In the genomic region with DNA sequence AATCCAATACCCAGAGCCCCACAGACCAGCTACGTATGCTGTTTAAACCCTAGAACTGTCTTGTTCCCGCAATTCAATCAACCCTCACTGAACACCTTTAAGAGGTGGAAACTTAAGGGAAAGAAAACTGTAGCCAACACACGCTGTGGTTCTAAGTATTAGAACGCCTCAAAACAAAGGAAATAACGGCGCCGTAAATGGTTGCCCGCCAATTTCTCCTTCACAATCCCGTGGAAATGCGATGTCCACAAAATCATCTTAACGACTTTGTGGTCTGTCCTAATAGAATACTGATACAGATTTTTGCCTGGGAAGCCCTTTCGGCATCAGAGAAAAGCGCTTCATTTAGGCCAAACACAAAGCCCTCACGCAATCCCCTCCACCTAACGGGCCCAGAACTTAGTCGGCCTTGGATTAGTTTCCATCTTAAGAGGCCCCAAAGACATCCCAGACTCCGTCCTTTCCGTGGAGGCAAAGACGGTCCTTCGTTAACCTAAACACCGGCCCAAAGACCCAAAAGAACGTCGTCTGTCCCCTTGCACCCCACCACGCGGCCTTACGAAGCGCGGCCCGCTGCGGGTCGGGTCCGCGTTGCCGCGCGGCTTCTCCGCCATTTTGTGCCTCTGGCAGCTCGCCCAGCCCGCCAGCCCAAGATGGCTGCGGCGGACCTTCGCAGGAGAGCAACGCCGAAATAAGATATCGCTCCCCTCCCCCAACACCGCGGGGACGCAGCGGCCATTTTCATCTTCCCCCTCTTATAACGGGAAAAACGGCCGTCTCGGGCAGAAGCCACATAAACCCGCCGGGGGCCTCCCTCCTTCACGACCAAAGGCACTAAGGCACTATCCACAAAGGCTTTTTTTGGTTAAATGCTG, we compare ENCODE assay signal across 8 cellular contexts. TPM values are rescaled to one million over a fixed set of nuclear protein-coding genes. Genes with fewer than 3 reads are reported as not detected.
A peak's percentile ranks its signal among the peaks of the same experiment; 100 is the strongest.
DNase-seq lines count a peak whose midpoint lies in the region; ATAC-seq, FAIRE-seq and TF ChIP-seq lines count a peak whose summit lies in the region.

No MANE protein-coding gene starts in this region.

- H3K4me1 ChIP-seq in GM23248 (ENCODE audit: insufficient read depth) (peaks cover 25% of the 10 kb centered on the region), fibroblast of lung (ENCODE audit: control insufficient read depth, extremely low read depth, insufficient read depth, low read length) (peaks cover 1% of the 10 kb centered on the region)
- peaks cover 19 to 29% of the 10 kb centered on the region in 2 donors for H3K4me1 ChIP-seq in naive thymus-derived CD4-positive, alpha-beta T cell (ENCODE audit: control insufficient read depth in 2 of 2, insufficient read depth in 2 of 2, low read length in 2 of 2)

- no peak for FAIRE-seq in RCC 7860 (lab: Jason Lieb, UNC)

- CTCF ChIA-PET in naive thymus-derived CD4-positive, alpha-beta T cell (lab: Charles Lee): interaction anchor here (0.5 kb wide), 1 partner anchor 660 kb away, joined by 4 read pairs; no protein-coding TSS in a partner anchor

- H3K9me3 Mint-ChIP-seq in activated T-helper 1 cell treated with anti-CD3 and anti-CD28 coated beads, Interleukin-12 subunit alpha, Interleukin-12 subunit beta, Interleukin-2, Interleukin-4 antibody, amounts not matched to agents 30 ng/mL and 10 ng/mL and 1 ng/mL, durations not matched to agents 14 hours and 24 hours and 36 hours: peaks cover 4% of the 10 kb centered on the region
- peaks cover 0 to 14% (median 0%) of the 10 kb centered on the region in 11 donors for H3K9me3 Mint-ChIP-seq in naive thymus-derived CD4-positive, alpha-beta T cell
- no peaks in the 10 kb centered on the region for H3K9me3 Mint-ChIP-seq in stimulated activated memory B cell treated with anti-CD40 and anti-IgM and Interleukin-4, amounts not matched to agents 10 μg/mL and 1 μg/mL and 100 μg/mL, for 72 hours

- peaks cover 46% of the 10 kb centered on the region for H3K36me3 Mint-ChIP-seq in activated T-helper 1 cell treated with anti-CD3 and anti-CD28 coated beads, Interleukin-12 subunit alpha, Interleukin-12 subunit beta, Interleukin-2, Interleukin-4 antibody, amounts not matched to agents 30 ng/mL and 10 ng/mL and 1 ng/mL, durations not matched to agents 14 hours and 24 hours and 36 hours (ENCODE audit: low read depth)
- H3K36me3 Mint-ChIP-seq in naive thymus-derived CD4-positive, alpha-beta T cell: peaks cover 0 to 37% (median 3%) of the 10 kb centered on the region in 5 donors
- peaks cover 29% of the 10 kb centered on the region for H3K36me3 Mint-ChIP-seq in stimulated activated memory B cell treated with anti-CD40 and anti-IgM and Interleukin-4, amounts not matched to agents 10 μg/mL and 1 μg/mL and 100 μg/mL, for 72 hours

- DNase-seq in DMS114 treated with DMSO at 0.1 percent for 48 hours (lab: John Stamatoyannopoulos, UW; ENCODE audit: unreplicated experiment) (peak; percentile 68), GM23248 (peak; percentile 96), LHCN-M2 (ENCODE audit: low read depth) (peak; percentile 86), RCC 7860 (ENCODE audit: low spot score) (peak; percentile 75), fibroblast of lung (ENCODE audit: low read depth in 2 of 2) (peak; percentile 79 to 90)
- peak; percentile 81 for DNase-seq in activated T-helper 1 cell treated with anti-CD3 and anti-CD28 coated beads, Interleukin-12 subunit alpha, Interleukin-12 subunit beta, Interleukin-2, Interleukin-4 antibody, amounts not matched to agents 30 ng/mL and 10 ng/mL and 1 ng/mL, durations not matched to agents 14 hours and 24 hours and 36 hours (ENCODE audit: low spot score)
- peak; percentile 80 to 88 (median 87) for DNase-seq in naive thymus-derived CD4-positive, alpha-beta T cell

- H3K36me3 ChIP-seq in GM23248 (ENCODE audit: low read depth) (no peaks in the 10 kb centered on the region), fibroblast of lung (ENCODE audit: control insufficient read depth, insufficient read depth, low read length) (no peaks in the 10 kb centered on the region)
- peaks cover 0 to 12% (median 0%) of the 10 kb centered on the region in 3 experiments for H3K36me3 ChIP-seq in naive thymus-derived CD4-positive, alpha-beta T cell (ENCODE audit: control insufficient read depth in 2 of 3, insufficient read depth in 3 of 3, low read length in 3 of 3)

- H4K20me1 ChIP-seq in GM23248 (ENCODE audit: insufficient read depth): peaks cover 42% of the 10 kb centered on the region
- H4K20me1 ChIP-seq in fibroblast of lung (ENCODE audit: control insufficient read depth, extremely low read depth, insufficient read depth, low read length): peaks cover 33% of the 10 kb centered on the region

- H3K4me1 Mint-ChIP-seq in activated T-helper 1 cell treated with anti-CD3 and anti-CD28 coated beads, Interleukin-12 subunit alpha, Interleukin-12 subunit beta, Interleukin-2, Interleukin-4 antibody, amounts not matched to agents 30 ng/mL and 10 ng/mL and 1 ng/mL, durations not matched to agents 14 hours and 24 hours and 36 hours (ENCODE audit: low read depth): peaks cover 44% of the 10 kb centered on the region
- peaks cover 29 to 55% (median 45%) of the 10 kb centered on the region in 7 donors for H3K4me1 Mint-ChIP-seq in naive thymus-derived CD4-positive, alpha-beta T cell
- H3K4me1 Mint-ChIP-seq in stimulated activated memory B cell treated with anti-CD40 and anti-IgM and Interleukin-4, amounts not matched to agents 10 μg/mL and 1 μg/mL and 100 μg/mL, for 72 hours: peaks cover 38% of the 10 kb centered on the region

- in situ Hi-C loops in GM23248 (cut with MboI): no loop called here

- H3K79me2 ChIP-seq in GM23248 (ENCODE audit: insufficient read depth) (peaks cover 57% of the 10 kb centered on the region), fibroblast of lung (ENCODE audit: control insufficient read depth, insufficient read depth, low read length) (peaks cover 58% of the 10 kb centered on the region)

- H3K4me3 ChIP-seq in GM23248: peak overlapping the region; percentile 94
- peak overlapping the region; percentile 99 to 100 (median 100) for H3K4me3 ChIP-seq in fibroblast of lung (replicated peaks in 1 of 4; ENCODE audit: control extremely low read depth in 1 of 4, insufficient read depth in 1 of 4, low read depth in 3 of 4, low read length in 4 of 4)
- peak overlapping the region; percentile 99 for H3K4me3 ChIP-seq in naive thymus-derived CD4-positive, alpha-beta T cell (ENCODE audit: low read length)

- intact Hi-C loops in activated T-helper 1 cell treated with anti-CD3 and anti-CD28 coated beads, Interleukin-12 subunit alpha, Interleukin-12 subunit beta, Interleukin-2, Interleukin-4 antibody, amounts not matched to agents 30 ng/mL and 10 ng/mL and 1 ng/mL, durations not matched to agents 14 hours and 24 hours and 36 hours (cut with micrococcal nuclease): loop anchor here (1.0 to 10.0 kb wide), 9 partner anchors 9 to 1198 kb away; a partner anchor contains a TSS
- intact Hi-C loops in naive thymus-derived CD4-positive, alpha-beta T cell (cut with micrococcal nuclease): loop anchor here (1.0 to 10.0 kb wide), 18 partner anchors 8 to 1805 kb away; a partner anchor contains a TSS

- POLR2A ChIA-PET in naive thymus-derived CD4-positive, alpha-beta T cell (lab: Charles Lee): interaction anchor here (0.6 to 3.5 kb wide), 24 partner anchors 9 to 1090 kb away, joined by 3 to 39 read pairs (median 6); a partner anchor contains a TSS

- H3K9ac ChIP-seq in GM23248 (peak overlapping the region; percentile 100), fibroblast of lung (ENCODE audit: insufficient read depth, low read length) (peak overlapping the region; percentile 100)

- H3K27me3 Mint-ChIP-seq in activated T-helper 1 cell treated with anti-CD3 and anti-CD28 coated beads, Interleukin-12 subunit alpha, Interleukin-12 subunit beta, Interleukin-2, Interleukin-4 antibody, amounts not matched to agents 30 ng/mL and 10 ng/mL and 1 ng/mL, durations not matched to agents 14 hours and 24 hours and 36 hours (ENCODE audit: insufficient read depth): peaks cover 8% of the 10 kb centered on the region
- peaks cover 0 to 16% (median 0%) of the 10 kb centered on the region in 5 donors for H3K27me3 Mint-ChIP-seq in naive thymus-derived CD4-positive, alpha-beta T cell
- H3K27me3 Mint-ChIP-seq in stimulated activated memory B cell treated with anti-CD40 and anti-IgM and Interleukin-4, amounts not matched to agents 10 μg/mL and 1 μg/mL and 100 μg/mL, for 72 hours: no peaks in the 10 kb centered on the region

- H3F3A ChIP-seq in GM23248 (ENCODE audit: insufficient read depth): peaks cover 33% of the 10 kb centered on the region

- peak overlapping the region; percentile 99 for H3K27ac Mint-ChIP-seq in activated T-helper 1 cell treated with anti-CD3 and anti-CD28 coated beads, Interleukin-12 subunit alpha, Interleukin-12 subunit beta, Interleukin-2, Interleukin-4 antibody, amounts not matched to agents 30 ng/mL and 10 ng/mL and 1 ng/mL, durations not matched to agents 14 hours and 24 hours and 36 hours
- peak overlapping the region; percentile 99 to 100 (median 100) for H3K27ac Mint-ChIP-seq in naive thymus-derived CD4-positive, alpha-beta T cell
- peak overlapping the region; percentile 98 for H3K27ac Mint-ChIP-seq in stimulated activated memory B cell treated with anti-CD40 and anti-IgM and Interleukin-4, amounts not matched to agents 10 μg/mL and 1 μg/mL and 100 μg/mL, for 72 hours

- no peaks in the 10 kb centered on the region for H3K9me2 ChIP-seq in GM23248 (ENCODE audit: insufficient read depth)

- no peak overlapping the region for H2AFZ ChIP-seq in GM23248
- H2AFZ ChIP-seq in fibroblast of lung (ENCODE audit: low read length): no peak overlapping the region

- peak; percentile 74 for ATAC-seq in naive thymus-derived CD4-positive, alpha-beta T cell
- peak; percentile 83 for ATAC-seq in stimulated activated memory B cell treated with anti-CD40 and anti-IgM and Interleukin-4, amounts not matched to agents 10 μg/mL and 1 μg/mL and 100 μg/mL, for 72 hours

- H3K27ac ChIP-seq in GM23248 (peak overlapping the region; percentile 99), fibroblast of lung (ENCODE audit: insufficient read depth, low read length) (peak overlapping the region; percentile 100)
- H3K27ac ChIP-seq in naive thymus-derived CD4-positive, alpha-beta T cell (ENCODE audit: low read depth, low read length): peak overlapping the region; percentile 95

- H3K4me2 ChIP-seq in GM23248 (ENCODE audit: unreplicated experiment): peak overlapping the region; percentile 99
- H3K4me2 ChIP-seq in fibroblast of lung (ENCODE audit: extremely low read depth, insufficient read depth, low read length): peak overlapping the region; percentile 60

- H3K4me3 Mint-ChIP-seq in activated T-helper 1 cell treated with anti-CD3 and anti-CD28 coated beads, Interleukin-12 subunit alpha, Interleukin-12 subunit beta, Interleukin-2, Interleukin-4 antibody, amounts not matched to agents 30 ng/mL and 10 ng/mL and 1 ng/mL, durations not matched to agents 14 hours and 24 hours and 36 hours: peak overlapping the region; percentile 97
- peak overlapping the region; percentile 91 to 100 (median 100) for H3K4me3 Mint-ChIP-seq in naive thymus-derived CD4-positive, alpha-beta T cell
- peak overlapping the region; percentile 97 for H3K4me3 Mint-ChIP-seq in stimulated activated memory B cell treated with anti-CD40 and anti-IgM and Interleukin-4, amounts not matched to agents 10 μg/mL and 1 μg/mL and 100 μg/mL, for 72 hours

- H3K9me3 ChIP-seq in GM23248 (ENCODE audit: low read depth) (no peaks in the 10 kb centered on the region), fibroblast of lung (ENCODE audit: control insufficient read depth, insufficient read depth, low read depth, low read length) (no peaks in the 10 kb centered on the region)
- no peaks in the 10 kb centered on the region for H3K9me3 ChIP-seq in naive thymus-derived CD4-positive, alpha-beta T cell (ENCODE audit: control insufficient read depth in 2 of 3, low read length in 3 of 3)

- H3K27me3 ChIP-seq in GM23248 (replicated peaks; ENCODE audit: insufficient read depth) (no peaks in the 10 kb centered on the region), fibroblast of lung (ENCODE audit: control insufficient read depth, insufficient read depth, low read length) (no peaks in the 10 kb centered on the region)
- H3K27me3 ChIP-seq in naive thymus-derived CD4-positive, alpha-beta T cell (ENCODE audit: control insufficient read depth in 2 of 2, insufficient read depth in 2 of 2, low read length in 2 of 2): no peaks in the 10 kb centered on the region

- no peak for TF ChIP-seq CTCF in fibroblast of lung (conservative IDR thresholded peaks at IDR 0.05 in 1 of 2, IDR thresholded peaks at IDR 0.05 in 1 of 2; ENCODE audit: low read depth in 1 of 2, low read length in 2 of 2)

- 1% methylated on average over 56 of the region's 56 CpGs for WGBS in GM23248 (ENCODE audit: low coverage in 1 of 2, low lambda C conversion rate in 2 of 2, missing lambda C conversion rate in 2 of 2), 2 experiments

RNA-seq across cellular contexts. Expression of a gene that starts 0.8 kb away (rescaled TPM):
- 138 and 183 TPM in 2 replicates for total RNA-seq in GM23248 (2014; rRNA removed; shearing (Covaris generic))
- polyA plus RNA-seq in GM23248 (2016; fragmentation: Nextera tagmentation; extraction: Ambion mirVana) (111 and 112 TPM in 2 replicates), fibroblast of lung (140 and 178 TPM in 2 replicates)
- total RNA-seq in LHCN-M2 (2014; rRNA removed) (257 and 361 TPM in 2 replicates), fibroblast of lung (80.6 and 117 TPM in 2 replicates)
- polyA plus RNA-seq in LHCN-M2 (2012): 128 TPM
- 279 and 312 TPM in 2 replicates for total RNA-seq in activated T-helper 1 cell treated with anti-CD3 and anti-CD28 coated beads, Interleukin-12 subunit alpha, Interleukin-12 subunit beta, Interleukin-2, Interleukin-4 antibody, amounts not matched to agents 30 ng/mL and 10 ng/mL and 1 ng/mL, durations not matched to agents 14 hours and 24 hours and 36 hours
- polyA plus RNA-seq in fibroblast of lung (2012): 142 and 150 TPM in 2 replicates
- 107 and 186 TPM in 2 replicates for polyA minus RNA-seq in fibroblast of lung (ENCODE audit: low replicate concordance)
- 100 to 1,000 TPM; 194 to 673 (median 216) TPM for total RNA-seq in naive thymus-derived CD4-positive, alpha-beta T cell
- polyA plus RNA-seq in naive thymus-derived CD4-positive, alpha-beta T cell: 100 to 1,000 TPM; 182 to 221 TPM

Comparison
In these comparisons a context has a peak if more than half of its experiments do, and no peak if none do; other contexts are left out.
1. Peak in every context shown above with its lines: DNase-seq, ATAC-seq, H3K4me3 ChIP-seq and H3K27ac ChIP-seq.